ENCODE assay signal across 11 cellular contexts in the genomic region with DNA sequence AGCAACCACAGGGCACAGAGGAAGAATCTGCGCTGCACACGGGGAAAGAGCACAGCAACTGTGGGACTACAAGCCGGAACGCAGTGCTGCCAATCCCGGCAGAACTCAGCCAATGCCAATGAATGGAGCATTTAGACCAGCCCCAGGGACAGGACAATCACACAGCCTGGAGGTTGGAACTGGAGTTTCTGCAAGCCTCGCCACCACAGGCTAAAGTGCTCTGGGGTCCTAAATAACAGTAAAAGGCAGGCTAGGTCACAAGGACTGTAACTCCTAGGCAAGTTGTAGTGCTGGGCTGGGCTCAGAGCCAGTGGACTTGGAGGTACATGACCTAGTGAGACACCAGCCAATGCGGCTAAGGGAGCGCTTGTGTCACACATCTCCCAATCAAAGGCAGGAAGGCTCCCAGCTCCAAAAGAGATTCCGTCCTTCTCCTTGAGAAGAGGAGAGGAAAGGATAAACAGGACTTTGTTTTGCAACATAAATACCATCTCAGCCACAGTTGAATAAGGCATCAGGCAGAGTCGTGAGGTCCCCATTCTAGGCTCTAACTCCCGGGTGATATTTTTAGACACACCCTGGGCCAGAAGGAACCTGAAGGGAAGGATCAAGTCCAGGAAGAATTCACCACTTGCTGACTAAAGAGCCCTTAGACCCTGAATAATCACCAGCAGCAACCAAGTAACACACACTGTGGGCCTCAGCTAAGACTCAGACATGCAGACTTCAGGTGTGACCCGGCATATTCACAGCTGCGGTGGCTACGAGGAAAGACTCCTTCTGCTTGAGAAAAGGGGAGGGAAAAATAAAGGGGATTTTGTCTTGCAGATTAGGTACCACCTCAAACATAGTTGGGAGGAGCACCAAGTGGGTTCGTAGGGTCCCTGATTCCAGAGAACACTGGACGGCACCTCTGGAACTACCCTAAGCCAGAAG.
DNase-seq lines count a peak whose midpoint lies in the region; ATAC-seq and TF ChIP-seq lines count a peak whose summit lies in the region.
"Had no signal": no experiment of that assay in that cellular context is flagged by ENCODE, and none has a peak within 500 bp of the region (broad histone marks: within the 10 kb centered on the region; RNA-seq: fewer than 3 reads in every experiment).

No MANE protein-coding gene starts in this region.

- TF ChIP-seq POLR2A in esophagus squamous epithelium (IDR thresholded peaks at IDR 0.05), result no peak

- H3K27ac Mint-ChIP-seq in activated T-helper 17 cell treated with anti-CD3 and anti-CD28 coated beads, Interleukin-2, amount 50 U/mL, for 72 hours, result peak overlapping the region; percentile 49
- H3K27ac Mint-ChIP-seq in endothelial cell (ENCODE audit: unreplicated experiment), result no peak overlapping the region

- TF ChIP-seq CTCF in endothelial cell (IDR thresholded peaks at IDR 0.05; ENCODE audit: unreplicated experiment) (no peak), esophagus squamous epithelium (IDR thresholded peaks at IDR 0.05) (no peak)

- no peak overlapping the region for H3K4me3 Mint-ChIP-seq in activated T-helper 17 cell treated with anti-CD3 and anti-CD28 coated beads, Interleukin-2, amount 50 U/mL, for 72 hours
- peak overlapping the region; percentile 24 for H3K4me3 Mint-ChIP-seq in endothelial cell (ENCODE audit: unreplicated experiment)
- H3K4me3 Mint-ChIP-seq: stimulated activated naive CD8-positive, alpha-beta T cell treated with anti-CD3 and anti-CD28 coated beads, Interleukin-15, amount 100 ng/mL, for 72 hours had no signal

- H3K9me3 ChIP-seq in esophagus squamous epithelium, result no peaks in the 10 kb centered on the region

- H3K9me3 Mint-ChIP-seq in activated T-helper 17 cell treated with anti-CD3 and anti-CD28 coated beads, Interleukin-2, amount 50 U/mL, for 72 hours, result no peaks in the 10 kb centered on the region
- no peaks in the 10 kb centered on the region for H3K9me3 Mint-ChIP-seq in endothelial cell (ENCODE audit: unreplicated experiment)

- no peak for ATAC-seq in activated T-helper 17 cell treated with anti-CD3 and anti-CD28 coated beads, Interleukin-2, amount 50 U/mL, for 72 hours (replicated peaks)
- ATAC-seq in GM19328 (IDR thresholded peaks at IDR 0.05; ENCODE audit: unreplicated experiment) (no peak), HG03439 (IDR thresholded peaks at IDR 0.05; ENCODE audit: unreplicated experiment) (no peak)
- ATAC-seq: stimulated activated naive CD8-positive, alpha-beta T cell treated with anti-CD3 and anti-CD28 coated beads, Interleukin-15, amount 100 ng/mL, for 72 hours had no signal

- no peak overlapping the region for H3K27ac ChIP-seq in esophagus squamous epithelium
- H3K27ac ChIP-seq: parathyroid adenoma had no signal

- intact Hi-C loops in esophagus squamous epithelium (cut with DNase I), result no loop called here

- H3K4me3 ChIP-seq in esophagus squamous epithelium, result no peak overlapping the region

- H3K27me3 Mint-ChIP-seq in activated T-helper 17 cell treated with anti-CD3 and anti-CD28 coated beads, Interleukin-2, amount 50 U/mL, for 72 hours, result no peaks in the 10 kb centered on the region
- no peaks in the 10 kb centered on the region for H3K27me3 Mint-ChIP-seq in endothelial cell (ENCODE audit: unreplicated experiment)
- H3K27me3 Mint-ChIP-seq: stimulated activated naive CD8-positive, alpha-beta T cell treated with anti-CD3 and anti-CD28 coated beads, Interleukin-15, amount 100 ng/mL, for 72 hours had no signal

- peaks cover 32% of the 10 kb centered on the region for H3K4me1 Mint-ChIP-seq in activated T-helper 17 cell treated with anti-CD3 and anti-CD28 coated beads, Interleukin-2, amount 50 U/mL, for 72 hours
- H3K4me1 Mint-ChIP-seq in endothelial cell (ENCODE audit: unreplicated experiment), result peaks cover 11% of the 10 kb centered on the region

- DNase-seq in endothelial cell (ENCODE audit: low spot score), result no peak
- DNase-seq in left kidney (ENCODE audit: low read depth, low spot score), result peak; percentile 2
- DNase-seq in superior temporal gyrus (ENCODE audit: extremely low spot score), result peak; percentile 81
- DNase-seq in esophagus squamous epithelium (lab: John Stamatoyannopoulos, UW), result no peak
- DNase-seq: erythroblast; stimulated activated CD4-positive, alpha-beta T cell treated with anti-CD3 and anti-CD28 coated beads, Interleukin-4, amount 100 ng/mL, for 1 hour; stimulated activated naive CD8-positive, alpha-beta T cell treated with anti-CD3 and anti-CD28 coated beads, Interleukin-15, amount 100 ng/mL, for 72 hours had no signal

- 80 to 85% methylated on average over 11 to 12 of the region's 16 CpGs for whole genome bisulfite sequencing in esophagus squamous epithelium, 2 donors

- peaks cover 37% of the 10 kb centered on the region for H3K36me3 Mint-ChIP-seq in activated T-helper 17 cell treated with anti-CD3 and anti-CD28 coated beads, Interleukin-2, amount 50 U/mL, for 72 hours (ENCODE audit: low read depth)
- peaks cover 19% of the 10 kb centered on the region for H3K36me3 Mint-ChIP-seq in endothelial cell (ENCODE audit: low read depth, unreplicated experiment)

- H3K27me3 ChIP-seq in esophagus squamous epithelium, result no peaks in the 10 kb centered on the region

- H3K4me1 ChIP-seq in esophagus squamous epithelium, result peaks cover 2 to 39% (median 9%) of the 10 kb centered on the region in 3 donors
- H3K4me1 ChIP-seq: parathyroid adenoma had no signal

- H3K36me3 ChIP-seq in esophagus squamous epithelium, result peaks cover 0 to 18% (median 0%) of the 10 kb centered on the region in 3 donors

Comparison
In these comparisons a context has a peak if more than half of its experiments do, and no peak if none do; other contexts are left out.
1. DNase-seq: peak in left kidney (single experiment) and superior temporal gyrus (single experiment); none in endothelial cell (single experiment) and esophagus squamous epithelium (single experiment).